24 cellular contexts compared by ENCODE assay signal in the genomic region with DNA sequence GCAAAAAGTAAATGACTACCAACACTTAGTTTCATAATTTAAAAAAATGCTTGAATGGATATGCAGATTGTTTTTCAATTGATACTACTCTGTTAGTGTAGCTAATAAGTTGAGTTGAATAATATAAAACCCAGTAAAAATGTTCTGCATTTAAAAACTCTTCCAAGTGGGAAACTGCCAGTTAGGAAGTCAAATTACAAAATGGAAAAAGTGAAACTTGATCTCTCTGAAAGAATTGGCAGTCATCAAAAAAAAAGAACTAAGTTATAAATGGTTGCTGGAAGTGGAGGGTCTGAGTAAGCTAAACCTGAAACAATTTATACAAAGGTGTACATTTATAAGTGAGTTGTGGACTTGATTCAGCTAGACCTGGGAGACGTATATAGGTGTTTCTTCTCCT. TPM values are rescaled to one million over a fixed set of nuclear protein-coding genes. Genes with fewer than 3 reads are reported as not detected.
DNase-seq lines count a peak whose midpoint lies in the region; ATAC-seq and TF ChIP-seq lines count a peak whose summit lies in the region.
"Had no signal": no experiment of that assay in that cellular context is flagged by ENCODE, and none has a peak within 500 bp of the region (broad histone marks: within the 10 kb centered on the region; RNA-seq: fewer than 3 reads in every experiment).

No MANE protein-coding gene starts in this region.

- no peaks in the 10 kb centered on the region for H3K4me1 ChIP-seq in cardiac muscle cell (ENCODE audit: low read depth)
- peaks cover 0 to 11% of the 10 kb centered on the region in 2 donors for H3K4me1 ChIP-seq in thoracic aorta (ENCODE audit: control insufficient read depth in 1 of 2, low read depth in 2 of 2)
- H3K4me1 ChIP-seq: BE2C had no signal

- H3K27me3 ChIP-seq in cardiac muscle cell: no peaks in the 10 kb centered on the region
- H3K27me3 ChIP-seq in thoracic aorta (replicated peaks; ENCODE audit: insufficient read depth): no peaks in the 10 kb centered on the region
- H3K27me3 ChIP-seq: BE2C, MG63 had no signal

- no peaks in the 10 kb centered on the region for H3K9me3 Mint-ChIP-seq in chondrocyte (ENCODE audit: low read depth)
- H3K9me3 Mint-ChIP-seq: CD8-positive, alpha-beta memory T cell had no signal

- H3K4me1 Mint-ChIP-seq in chondrocyte (ENCODE audit: low read depth): peaks cover 50% of the 10 kb centered on the region
- H3K4me1 Mint-ChIP-seq: CD8-positive, alpha-beta memory T cell had no signal

- H3K9me3 ChIP-seq in cardiac muscle cell (ENCODE audit: low read depth) (no peaks in the 10 kb centered on the region), thoracic aorta (no peaks in the 10 kb centered on the region)
- H3K9me3 ChIP-seq: BE2C, MG63 had no signal

- H3K27me3 Mint-ChIP-seq in chondrocyte (ENCODE audit: low read depth): no peaks in the 10 kb centered on the region

- DNase-seq in cardiac muscle cell (ENCODE audit: low read depth in 1 of 2, low spot score in 1 of 2) (peak in 1 of 2 donors; percentile 13), Right ventricle myocardium superior (no peak), chondrocyte (ENCODE audit: low spot score) (no peak), fibroblast of the aortic adventitia (ENCODE audit: low read depth) (peak; percentile 59), thoracic aorta (ENCODE audit: low spot score) (no peak), glomerular visceral epithelial cell (ENCODE audit: extremely low spot score) (no peak)
- DNase-seq in stimulated activated naive CD4-positive, alpha-beta T cell (lab: John Stamatoyannopoulos, UW): no peak
- DNase-seq: ACHN; BE2C; CD8-positive, alpha-beta memory T cell; DMS 273 treated with DMSO at 0.1 percent for 48 hours; DMS79; EL; GDM1; KBM-7; MG63; NCI-H2029; NCI-H2227 treated with DMSO at 0.1 percent for 48 hours; NCI-H526 treated with DMSO at 0.1 percent for 48 hours; SHP77 treated with DMSO at 0.1 percent for 48 hours had no signal

- peaks cover 41% of the 10 kb centered on the region for H3K36me3 Mint-ChIP-seq in chondrocyte (ENCODE audit: low read depth)
- H3K36me3 Mint-ChIP-seq: CD8-positive, alpha-beta memory T cell had no signal

- H3K36me3 ChIP-seq in cardiac muscle cell (peaks cover 72% of the 10 kb centered on the region), thoracic aorta (peaks cover 13% of the 10 kb centered on the region)

- no peak overlapping the region for H3K4me3 Mint-ChIP-seq in chondrocyte (ENCODE audit: unreplicated experiment)
- H3K4me3 Mint-ChIP-seq: CD14-positive monocyte; CD8-positive, alpha-beta memory T cell had no signal

- ATAC-seq in Right ventricle myocardium superior (ENCODE audit: poor library complexity) (no peak), thoracic aorta (ENCODE audit: insufficient number of reproducible peaks, low FRiP score, low read depth) (no peak), GM21515 (IDR thresholded peaks at IDR 0.05; ENCODE audit: unreplicated experiment) (no peak)

- H3K27ac Mint-ChIP-seq in chondrocyte (ENCODE audit: unreplicated experiment): peak overlapping the region; percentile 80
- H3K27ac Mint-ChIP-seq: CD8-positive, alpha-beta memory T cell had no signal

- TF ChIP-seq CTCF in cardiac muscle cell (IDR thresholded peaks at IDR 0.05; ENCODE audit: low read depth, low read length): no peak
- no peak for TF ChIP-seq CTCF in chondrocyte (IDR thresholded peaks at IDR 0.05)
- TF ChIP-seq CTCF in fibroblast of the aortic adventitia (IDR thresholded peaks at IDR 0.05; ENCODE audit: insufficient read depth, low read length): no peak
- TF ChIP-seq CTCF in thoracic aorta (IDR thresholded peaks at IDR 0.05): no peak

- H3K4me3 ChIP-seq in cardiac muscle cell (no peak overlapping the region), fibroblast of the aortic adventitia (ENCODE audit: low read depth, low read length) (no peak overlapping the region), thoracic aorta (peak overlapping the region; percentile 0)
- H3K4me3 ChIP-seq: MG63 had no signal

- H3K27ac ChIP-seq in cardiac muscle cell (peak overlapping the region; percentile 37), thoracic aorta (peak overlapping the region in 1 of 2 donors; percentile 46)
- H3K27ac ChIP-seq: 22Rv1, RWPE1 had no signal

- intact Hi-C loops in Right ventricle myocardium superior (cut with DNase I): no loop called here

RNA-seq across cellular contexts. Expression of gene VCAN, which starts 52.4 kb away (rescaled TPM):
- 414 and 618 TPM in 2 replicates for total RNA-seq in cardiac muscle cell
- 184 and 273 TPM in 2 replicates for polyA plus RNA-seq in cardiac muscle cell
- 24.1 TPM for total RNA-seq in Right ventricle myocardium superior
- total RNA-seq in chondrocyte: 250 to 737 TPM (median 710 TPM) in 3 replicates
- total RNA-seq in fibroblast of the aortic adventitia (ENCODE audit: low replicate concordance): 455 and 1,493 TPM in 2 replicates
- 1,000 to 10,000 TPM in 1 of 2 donors, 100 to 1,000 TPM in 1; 870 to 1,101 TPM for total RNA-seq in thoracic aorta
- polyA plus RNA-seq: CD8-positive, alpha-beta memory T cell had no signal

Comparison
In these comparisons a context has a peak if more than half of its experiments do, and no peak if none do; other contexts are left out.
1. RNA of gene VCAN, which starts 52.4 kb away (total RNA-seq): 455 to 1,493 TPM in fibroblast of the aortic adventitia, 870 to 1,101 TPM in thoracic aorta, 250 to 737 TPM in chondrocyte and 414 to 618 TPM in cardiac muscle cell; 24.1 TPM in Right ventricle myocardium superior (single experiment); every median in the first group is over 10 times any median in the second.